11 cellular contexts compared by ENCODE assay signal in the genomic region with DNA sequence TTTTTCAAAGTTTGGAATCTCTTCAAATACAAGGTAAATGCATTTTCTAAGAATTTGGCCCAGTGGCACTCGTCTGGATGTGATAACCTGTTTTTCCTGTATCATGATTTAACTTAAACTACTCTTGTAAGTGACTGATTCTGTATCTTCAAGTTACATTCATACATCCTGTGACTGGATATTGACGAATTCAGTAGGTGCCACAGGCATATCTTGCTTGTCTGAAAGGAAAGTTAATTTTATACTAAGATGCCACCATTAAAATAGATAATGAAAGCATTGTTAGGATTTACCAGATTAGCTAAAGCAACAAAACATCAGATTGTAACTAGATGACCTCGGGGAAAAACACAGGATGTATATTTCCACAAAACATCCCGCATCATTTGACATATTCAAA.
A peak's percentile ranks its signal among the peaks of the same experiment; 100 is the strongest.
DNase-seq lines count a peak whose midpoint lies in the region; ATAC-seq and TF ChIP-seq lines count a peak whose summit lies in the region.
"Had no signal": no experiment of that assay in that cellular context is flagged by ENCODE, and none has a peak within 500 bp of the region (broad histone marks: within the 10 kb centered on the region; RNA-seq: fewer than 3 reads in every experiment).

No MANE protein-coding gene starts in this region.

- CTCF ChIA-PET in RWPE1 (lab: Yijun Ruan, JAX) = interaction anchor here (0.6 kb wide), 1 partner anchor 1117 kb away, joined by 3 read pairs; no protein-coding TSS in a partner anchor

- 76 to 92% methylated on average over 3 to 4 of the region's 4 CpGs for WGBS in ectodermal cell, 2 experiments

- no peaks in the 10 kb centered on the region for H3K36me3 ChIP-seq in ectodermal cell (ENCODE audit: control insufficient read depth, insufficient read depth, low read length)

- H3K27ac ChIP-seq in ectodermal cell (ENCODE audit: insufficient read depth, low read depth, low read length, poor library complexity, severe bottlenecking) (peak overlapping the region; percentile 78), RWPE1 (no peak overlapping the region)

- no peaks in the 10 kb centered on the region for H3K9me3 ChIP-seq in ectodermal cell (ENCODE audit: control insufficient read depth, low read length)

- no peak overlapping the region for H3K4me3 ChIP-seq in ectodermal cell (ENCODE audit: insufficient read depth, low read depth, low read length)

- H3K27me3 ChIP-seq in ectodermal cell (ENCODE audit: control insufficient read depth, insufficient read depth, low read length, poor library complexity, severe bottlenecking) = no peaks in the 10 kb centered on the region

- DNase-seq in RKO (ENCODE audit: low spot score) (no peak), RWPE1 (ENCODE audit: low spot score) (no peak), iPS-NIHi7 (ENCODE audit: extremely low spot score) (no peak), NCI-H446 treated with DMSO at 0.1 percent for 48 hours (lab: John Stamatoyannopoulos, UW) (no peak)
- DNase-seq: activated CD8-positive, alpha-beta T cell treated with anti-CD3 and anti-CD28 coated beads for 36 hours; CD4-positive, CD25-positive, alpha-beta regulatory T cell had no signal

- no peak for TF ChIP-seq CTCF in RWPE1 (conservative IDR thresholded peaks at IDR 0.05; ENCODE audit: low read depth)

- ATAC-seq in GM18511 (IDR thresholded peaks at IDR 0.05; ENCODE audit: unreplicated experiment) (peak; percentile 31), GM21529 (IDR thresholded peaks at IDR 0.05; ENCODE audit: unreplicated experiment) (peak; percentile 11), HG03175 (IDR thresholded peaks at IDR 0.05; ENCODE audit: unreplicated experiment) (peak; percentile 23)
- ATAC-seq: esophagus mucosa had no signal

- POLR2A ChIA-PET in RWPE1 (lab: Yijun Ruan, JAX; ENCODE audit: low non-redundant PET) = no interaction called here

- peaks cover 52% of the 10 kb centered on the region for H3K4me1 ChIP-seq in ectodermal cell (ENCODE audit: control insufficient read depth, insufficient read depth, low read length)
